ENCODE assay signal across 1 cellular context in genomic region chr4:176303938-176304337, GRCh38.
TF ChIP-seq lines count a peak whose summit lies in the region.

No MANE protein-coding gene starts in this region.

TF ChIP-seq in IMR-90, 13 proteins besides CTCF, POLR2A, EP300 and RAD21 (continued from another document):
- no peak for TF ChIP-seq ELK1 (IDR thresholded peaks at IDR 0.05; ENCODE audit: borderline replicate concordance, low read depth, low read length)
- no peak for TF ChIP-seq NFE2L2 (IDR thresholded peaks at IDR 0.05; ENCODE audit: low read depth, low read length)
- no peak for TF ChIP-seq BHLHE40 (IDR thresholded peaks at IDR 0.05; ENCODE audit: low read depth, low read length)
- no peak for TF ChIP-seq CHD1 (IDR thresholded peaks at IDR 0.05; ENCODE audit: low read depth, low read length)
- no peak for TF ChIP-seq MAZ (IDR thresholded peaks at IDR 0.05; ENCODE audit: borderline replicate concordance, low read depth, low read length)
- TF ChIP-seq FOS (IDR thresholded peaks at IDR 0.05; ENCODE audit: low read depth, low read length), result no peak
- no peak for TF ChIP-seq RCOR1 (IDR thresholded peaks at IDR 0.05; ENCODE audit: insufficient replicate concordance, low read length)
- no peak for TF ChIP-seq MAFK (IDR thresholded peaks at IDR 0.05; ENCODE audit: low read depth, low read length)
